18 cellular contexts compared by ENCODE assay signal in genomic region chr2:189819297-189819704, GRCh38. TPM values are rescaled to one million over a fixed set of nuclear protein-coding genes. Genes with fewer than 3 reads are reported as not detected.
A peak's percentile ranks its signal among the peaks of the same experiment; 100 is the strongest.
DNase-seq lines count a peak whose midpoint lies in the region; ATAC-seq and TF ChIP-seq lines count a peak whose summit lies in the region.
"Had no signal": no experiment of that assay in that cellular context is flagged by ENCODE, and none has a peak within 500 bp of the region (broad histone marks: within the 10 kb centered on the region; RNA-seq: fewer than 3 reads in every experiment).

No MANE protein-coding gene starts in this region.

- H3K4me3 ChIP-seq in AG09309 (ENCODE audit: control insufficient read depth, low read depth, low read length) (no peak overlapping the region), GM23248 (no peak overlapping the region), fibroblast of the aortic adventitia (ENCODE audit: low read depth, low read length) (no peak overlapping the region), suprapubic skin (no peak overlapping the region)
- H3K4me3 ChIP-seq: SK-N-MC had no signal

- no peak overlapping the region for H3K9ac ChIP-seq in GM23248

- H3K27me3 Mint-ChIP-seq in activated naive CD8-positive, alpha-beta T cell = no peaks in the 10 kb centered on the region
- no peaks in the 10 kb centered on the region for H3K27me3 Mint-ChIP-seq in type B pancreatic cell
- no peaks in the 10 kb centered on the region for H3K27me3 Mint-ChIP-seq in natural killer cell treated with Interleukin-12 subunit alpha and Interleukin-12 subunit beta and Interleukin-15 and Interleukin-18, amount 100 ng/mL, for 72 hours
- H3K27me3 Mint-ChIP-seq: CD4-positive, alpha-beta memory T cell had no signal

- in situ Hi-C loops in GM23248 (cut with MboI) = no loop called here

- peak overlapping the region; percentile 62 for H3K4me2 ChIP-seq in GM23248 (ENCODE audit: unreplicated experiment)

- TF ChIP-seq POLR2A in suprapubic skin (IDR thresholded peaks at IDR 0.05) = no peak

- H3K4me1 Mint-ChIP-seq in activated naive CD8-positive, alpha-beta T cell (ENCODE audit: low read depth) = peaks cover 17% of the 10 kb centered on the region
- no peaks in the 10 kb centered on the region for H3K4me1 Mint-ChIP-seq in type B pancreatic cell (ENCODE audit: unreplicated experiment)
- H3K4me1 Mint-ChIP-seq in natural killer cell treated with Interleukin-12 subunit alpha and Interleukin-12 subunit beta and Interleukin-15 and Interleukin-18, amount 100 ng/mL, for 72 hours (ENCODE audit: low read depth in 2 of 2) = peaks cover 3 to 13% of the 10 kb centered on the region in 2 donors
- H3K4me1 Mint-ChIP-seq: natural killer cell had no signal

- peak; percentile 49 for DNase-seq in AG09309 (ENCODE audit: low read depth)
- DNase-seq in GM23248 = peak; percentile 85
- DNase-seq in fibroblast of the aortic adventitia (ENCODE audit: low read depth) = peak; percentile 64
- no peak for DNase-seq in type B pancreatic cell (ENCODE audit: extremely low spot score, unreplicated experiment)
- no peak for DNase-seq in LoVo (ENCODE audit: low spot score)
- no peak for DNase-seq in suprapubic skin (ENCODE audit: low spot score in 2 of 2)
- no peak for DNase-seq in natural killer cell treated with Interleukin-12 subunit alpha and Interleukin-12 subunit beta and Interleukin-15 and Interleukin-18, amount 100 ng/mL, for 72 hours (ENCODE audit: low spot score)
- DNase-seq: caudate nucleus; CD4-positive, alpha-beta memory T cell; hippocampal formation; left ventricle myocardium superior; natural killer cell; NCI-H1105; NCI-H2227 treated with DMSO at 0.1 percent for 48 hours; stimulated activated CD4-positive, alpha-beta T cell treated with anti-CD3 and anti-CD28 coated beads, Interleukin-1b, Interleukin-23, amount 100 ng/mL, for 48 hours; stimulated activated CD8-positive, alpha-beta memory T cell treated with anti-CD3 and anti-CD28 coated beads, Interleukin-4, amount 100 ng/mL, for 48 hours had no signal

- H3K27ac Mint-ChIP-seq in activated naive CD8-positive, alpha-beta T cell = peak overlapping the region; percentile 75
- H3K27ac Mint-ChIP-seq in type B pancreatic cell = no peak overlapping the region
- H3K27ac Mint-ChIP-seq in natural killer cell treated with Interleukin-12 subunit alpha and Interleukin-12 subunit beta and Interleukin-15 and Interleukin-18, amount 100 ng/mL, for 72 hours = peak overlapping the region in 1 of 2 donors; percentile 22

- peaks cover 25% of the 10 kb centered on the region for H3F3A ChIP-seq in GM23248 (ENCODE audit: insufficient read depth)

- H2AFZ ChIP-seq in GM23248 = no peak overlapping the region

- H3K27ac ChIP-seq in GM23248 (peak overlapping the region; percentile 69), suprapubic skin (no peak overlapping the region)
- H3K27ac ChIP-seq: SK-N-MC had no signal

- TF ChIP-seq EP300 in suprapubic skin (IDR thresholded peaks at IDR 0.05) = no peak

- TF ChIP-seq CTCF in AG09309 (IDR thresholded peaks at IDR 0.05; ENCODE audit: control insufficient read depth, insufficient read depth, low read depth, low read length, missing control alignments) (no peak), fibroblast of the aortic adventitia (IDR thresholded peaks at IDR 0.05; ENCODE audit: insufficient read depth, low read length) (no peak), type B pancreatic cell (conservative IDR thresholded peaks at IDR 0.05) (no peak), suprapubic skin (IDR thresholded peaks at IDR 0.05) (no peak)

- H3K4me3 Mint-ChIP-seq in activated naive CD8-positive, alpha-beta T cell = peak overlapping the region; percentile 27
- no peak overlapping the region for H3K4me3 Mint-ChIP-seq in type B pancreatic cell
- no peak overlapping the region for H3K4me3 Mint-ChIP-seq in natural killer cell treated with Interleukin-12 subunit alpha and Interleukin-12 subunit beta and Interleukin-15 and Interleukin-18, amount 100 ng/mL, for 72 hours
- H3K4me3 Mint-ChIP-seq: CD4-positive, alpha-beta memory T cell; natural killer cell had no signal

- H3K36me3 ChIP-seq in GM23248 (ENCODE audit: low read depth) (peaks cover 11% of the 10 kb centered on the region), suprapubic skin (peaks cover 17% of the 10 kb centered on the region)

- no peaks in the 10 kb centered on the region for H3K79me2 ChIP-seq in GM23248 (ENCODE audit: insufficient read depth)

- H3K9me2 ChIP-seq in GM23248 (ENCODE audit: insufficient read depth) = no peaks in the 10 kb centered on the region

- no peaks in the 10 kb centered on the region for H3K9me3 ChIP-seq in GM23248 (ENCODE audit: low read depth)
- no peaks in the 10 kb centered on the region for H3K9me3 ChIP-seq in suprapubic skin

- WGBS in GM23248 (ENCODE audit: low coverage in 1 of 2, low lambda C conversion rate in 2 of 2, missing lambda C conversion rate in 2 of 2), 2 experiments = 5 to 10% methylated on average over 1 of the region's 1 CpG
- WGBS in suprapubic skin = 96% methylated on average over 1 of the region's 1 CpG

- no peak for ATAC-seq in natural killer cell treated with Interleukin-12 subunit alpha and Interleukin-12 subunit beta and Interleukin-15 and Interleukin-18, amount 100 ng/mL, for 72 hours
- ATAC-seq: left ventricle myocardium superior, natural killer cell had no signal

- H3K4me1 ChIP-seq in GM23248 (ENCODE audit: insufficient read depth) (peaks cover 24% of the 10 kb centered on the region), suprapubic skin (no peaks in the 10 kb centered on the region)

- H4K20me1 ChIP-seq in GM23248 (ENCODE audit: insufficient read depth) = no peaks in the 10 kb centered on the region

- H3K36me3 Mint-ChIP-seq in activated naive CD8-positive, alpha-beta T cell = peaks cover 12% of the 10 kb centered on the region
- peaks cover 18% of the 10 kb centered on the region for H3K36me3 Mint-ChIP-seq in type B pancreatic cell
- H3K36me3 Mint-ChIP-seq in natural killer cell treated with Interleukin-12 subunit alpha and Interleukin-12 subunit beta and Interleukin-15 and Interleukin-18, amount 100 ng/mL, for 72 hours = peaks cover 16% of the 10 kb centered on the region

- H3K27me3 ChIP-seq in GM23248 (replicated peaks; ENCODE audit: insufficient read depth) (no peaks in the 10 kb centered on the region), suprapubic skin (no peaks in the 10 kb centered on the region)

- H3K9me3 Mint-ChIP-seq in activated naive CD8-positive, alpha-beta T cell (ENCODE audit: low read depth) = no peaks in the 10 kb centered on the region
- H3K9me3 Mint-ChIP-seq in type B pancreatic cell = no peaks in the 10 kb centered on the region
- H3K9me3 Mint-ChIP-seq in natural killer cell treated with Interleukin-12 subunit alpha and Interleukin-12 subunit beta and Interleukin-15 and Interleukin-18, amount 100 ng/mL, for 72 hours = no peaks in the 10 kb centered on the region
- H3K9me3 Mint-ChIP-seq: CD4-positive, alpha-beta memory T cell; natural killer cell had no signal

RNA-seq across cellular contexts. Expression of gene PMS1, which starts 35.1 kb away (rescaled TPM):
- total RNA-seq in GM23248 (2014; rRNA removed; shearing (Covaris generic)) = 18.2 and 18.7 TPM in 2 replicates
- polyA plus RNA-seq in GM23248 (2016; fragmentation: Nextera tagmentation; extraction: Ambion mirVana) = 22.2 and 22.3 TPM in 2 replicates
- total RNA-seq in fibroblast of the aortic adventitia (ENCODE audit: low replicate concordance) (27.0 and 34.2 TPM in 2 replicates), type B pancreatic cell (ENCODE audit: low replicate concordance) (21.1 and 47.3 TPM in 2 replicates), suprapubic skin (10 to 100 TPM in 2 of 4 donors, 1 to 10 TPM in 2; 5.7 to 15.7 (median 11.0) TPM)
- 10 to 100 TPM; 37.1 to 54.0 TPM for total RNA-seq in natural killer cell treated with Interleukin-12 subunit alpha and Interleukin-12 subunit beta and Interleukin-15 and Interleukin-18, amount 100 ng/mL, for 72 hours

RNA-seq across cellular contexts. Expression of gene ORMDL1, which starts 35.2 kb away (rescaled TPM):
- 71.3 and 74.2 TPM in 2 replicates for total RNA-seq in GM23248 (2014; rRNA removed; shearing (Covaris generic))
- polyA plus RNA-seq in GM23248 (2016; fragmentation: Nextera tagmentation; extraction: Ambion mirVana) = 133 and 150 TPM in 2 replicates
- total RNA-seq in fibroblast of the aortic adventitia (ENCODE audit: low replicate concordance) = 11.4 and 56.9 TPM in 2 replicates
- total RNA-seq in type B pancreatic cell (ENCODE audit: low replicate concordance) = 43.5 and 57.2 TPM in 2 replicates
- total RNA-seq in suprapubic skin = 100 to 1,000 TPM in 1 of 4 donors, 10 to 100 TPM in 3; 39.2 to 190 (median 74.8) TPM
- 10 to 100 TPM; 73.1 to 94.4 TPM for total RNA-seq in natural killer cell treated with Interleukin-12 subunit alpha and Interleukin-12 subunit beta and Interleukin-15 and Interleukin-18, amount 100 ng/mL, for 72 hours

RNA-seq across cellular contexts. Expression of gene OSGEPL1, which starts 56.7 kb away (rescaled TPM):
- total RNA-seq in GM23248 (2014; rRNA removed; shearing (Covaris generic)) = 5.3 and 7.5 TPM in 2 replicates
- 5.6 and 6.5 TPM in 2 replicates for polyA plus RNA-seq in GM23248 (2016; fragmentation: Nextera tagmentation; extraction: Ambion mirVana)
- total RNA-seq in fibroblast of the aortic adventitia (ENCODE audit: low replicate concordance) (3.3 and 14.3 TPM in 2 replicates), type B pancreatic cell (ENCODE audit: low replicate concordance) (7.6 and 13.7 TPM in 2 replicates), suprapubic skin (10 to 100 TPM in 1 of 4 donors, 1 to 10 TPM in 3; 3.1 to 14.3 (median 8.9) TPM)
- 10 to 100 TPM in 1 of 2 donors, 1 to 10 TPM in 1; 7.2 to 11.0 TPM for total RNA-seq in natural killer cell treated with Interleukin-12 subunit alpha and Interleukin-12 subunit beta and Interleukin-15 and Interleukin-18, amount 100 ng/mL, for 72 hours

Comparison
In these comparisons a context has a peak if more than half of its experiments do, and no peak if none do; other contexts are left out.
1. DNase-seq: peak in AG09309 (single experiment), GM23248 (single experiment) and fibroblast of the aortic adventitia (single experiment); none in type B pancreatic cell (single experiment), LoVo (single experiment), suprapubic skin (0 of 2) and natural killer cell treated with Interleukin-12 subunit alpha and Interleukin-12 subunit beta and Interleukin-15 and Interleukin-18, amount 100 ng/mL, for 72 hours (single experiment).